Comparison of ENCODE assay signal across 8 cellular contexts in the genomic region with DNA sequence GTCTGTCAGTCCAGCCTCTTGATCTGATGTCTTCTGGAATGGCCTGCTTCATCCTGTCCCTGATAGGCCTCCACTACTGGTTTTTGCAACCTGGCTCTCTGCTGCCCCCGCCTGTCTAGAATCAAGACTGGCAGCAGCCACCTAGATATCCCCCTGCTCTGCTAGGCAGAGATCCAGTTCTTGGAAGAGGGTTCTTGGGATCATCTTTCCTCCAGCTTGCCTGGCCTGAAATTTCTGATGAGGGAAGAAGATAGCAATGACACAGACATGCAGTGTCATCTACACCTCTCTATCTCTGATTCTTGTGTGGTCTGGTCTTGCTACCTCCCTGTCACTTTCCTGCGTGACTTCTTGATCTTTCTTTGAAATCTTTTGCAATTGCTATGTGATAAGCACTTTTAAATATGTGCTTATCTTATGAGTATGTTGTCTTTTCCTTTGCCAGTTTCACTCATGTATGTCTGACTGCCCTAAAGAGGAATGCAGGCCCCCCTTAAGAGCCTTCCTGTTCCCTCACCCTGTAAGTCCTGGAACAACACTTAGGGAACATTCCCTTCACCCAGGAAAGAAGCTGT. TPM values are rescaled to one million over a fixed set of nuclear protein-coding genes. Genes with fewer than 3 reads are reported as not detected.
DNase-seq lines count a peak whose midpoint lies in the region; ATAC-seq and TF ChIP-seq lines count a peak whose summit lies in the region.

No MANE protein-coding gene starts in this region.

- peaks cover 10% of the 10 kb centered on the region for H3K36me3 Mint-ChIP-seq in Calu3 (ENCODE audit: insufficient read depth, unreplicated experiment)

- in situ Hi-C loops in transverse colon (cut with MboI; ENCODE audit: low pct_ligation_motif_present in 1 of 4, low pct_unique_long_range_greater_than_20kb in 1 of 4, low sequenced_read_pairs in 3 of 4), result no loop called here

- TF ChIP-seq POLR2A in transverse colon (IDR thresholded peaks at IDR 0.05), result no peak

- peak; percentile 70 for ATAC-seq in omental fat pad (ENCODE audit: low FRiP score)

- DNase-seq in Calu3, result peak; percentile 84
- DNase-seq in HL-60 (ENCODE audit: low read depth in 1 of 2, low spot score in 1 of 2), result peak in 1 of 2 experiments; percentile 86
- peak; percentile 74 for DNase-seq in RPMI8226
- peak; percentile 49 for DNase-seq in activated T-helper 9 cell treated with anti-CD3 and anti-CD28 coated beads, Interleukin-2, amount 50 U/mL, for 16 hours (ENCODE audit: low read depth)
- peak; percentile 64 to 85 for DNase-seq in foreskin fibroblast
- no peak for DNase-seq in omental fat pad (ENCODE audit: low spot score)
- peak; percentile 78 for DNase-seq in transverse colon
- no peak for DNase-seq in NCI-H187 treated with DMSO at 0.1 percent for 48 hours (lab: John Stamatoyannopoulos, UW)

- H3K27me3 Mint-ChIP-seq in Calu3 (ENCODE audit: unreplicated experiment), result no peaks in the 10 kb centered on the region

- intact Hi-C loops in Calu3 (cut with micrococcal nuclease; ENCODE audit: unreplicated experiment), result no loop called here
- intact Hi-C loops in transverse colon (cut with DNase I; ENCODE audit: low total_unique reads), result no loop called here

- H3K4me3 ChIP-seq in HL-60 (replicated peaks; ENCODE audit: insufficient read depth, low read length), result no peak overlapping the region
- H3K4me3 ChIP-seq in foreskin fibroblast (ENCODE audit: low read depth in 1 of 2, low read length in 2 of 2), result no peak overlapping the region
- no peak overlapping the region for H3K4me3 ChIP-seq in transverse colon

- H3K27ac Mint-ChIP-seq in Calu3 (ENCODE audit: unreplicated experiment), result no peak overlapping the region

- H3K27me3 ChIP-seq in HL-60 (ENCODE audit: insufficient read depth, poor library complexity, severe bottlenecking) (no peaks in the 10 kb centered on the region), transverse colon (no peaks in the 10 kb centered on the region)

- H3K9me3 ChIP-seq in transverse colon, result no peaks in the 10 kb centered on the region

- no peak overlapping the region for H3K4me3 Mint-ChIP-seq in Calu3 (ENCODE audit: low read depth, unreplicated experiment)

- BruUV-seq in Calu3 (replicated peaks; lab: Mats Ljungman, UMichigan), result no TSS peak

- peaks cover 0 to 4% (median 0%) of the 10 kb centered on the region in 4 donors for H3K36me3 ChIP-seq in transverse colon

- CTCF ChIA-PET in Calu3 (lab: Charles Lee), result interaction anchor here (0.7 kb wide), 3 partner anchors 9 to 432 kb away, joined by 4 to 5 read pairs (median 5); no protein-coding TSS in a partner anchor

- peaks cover 8 to 37% (median 16%) of the 10 kb centered on the region in 4 donors for H3K4me1 ChIP-seq in transverse colon

- 48 to 78% methylated on average over 1 to 2 of the region's 2 CpGs for WGBS in transverse colon (ENCODE audit: low coverage in 1 of 2), 2 donors

- peaks cover 9% of the 10 kb centered on the region for H3K4me1 Mint-ChIP-seq in Calu3 (ENCODE audit: low read depth, unreplicated experiment)

- TF ChIP-seq EP300 in transverse colon (IDR thresholded peaks at IDR 0.05; ENCODE audit: low read depth), result no peak

- peak overlapping the region; percentile 66 for H3K27ac ChIP-seq in HL-60 (replicated peaks)
- H3K27ac ChIP-seq in transverse colon, result peak overlapping the region in 3 of 4 donors; percentile 19 to 45 (median 28)

- H3K9me3 Mint-ChIP-seq in Calu3 (ENCODE audit: low read depth, unreplicated experiment), result no peaks in the 10 kb centered on the region

- TF ChIP-seq CTCF in Calu3 (IDR thresholded peaks at IDR 0.05; ENCODE audit: unreplicated experiment) (peak; percentile 73), HL-60 (IDR thresholded peaks at IDR 0.05; ENCODE audit: insufficient read depth, low read length) (peak; percentile 79), foreskin fibroblast (IDR thresholded peaks at IDR 0.05; ENCODE audit: low read depth, low read length) (peak; percentile 82), omental fat pad (IDR thresholded peaks at IDR 0.05) (peak in 1 of 3 donors; percentile 39), transverse colon (IDR thresholded peaks at IDR 0.05) (peak; percentile 72 to 78 (median 73))

RNA-seq across cellular contexts. Expression of gene NFATC3, which starts 20.3 kb away (rescaled TPM):
- total RNA-seq in Calu3 (2022), result 39.3 and 39.9 TPM in 2 replicates
- 10 to 100 TPM; 39.5 to 54.5 (median 45.6) TPM for total RNA-seq in omental fat pad
- total RNA-seq in transverse colon, result 100 to 1,000 TPM in 1 of 4 donors, 10 to 100 TPM in 3; 27.5 to 107 (median 41.6) TPM

RNA-seq across cellular contexts. Expression of gene DUS2, which starts 41.8 kb away (rescaled TPM):
- 31.7 and 33.5 TPM in 2 replicates for total RNA-seq in Calu3 (2022)
- total RNA-seq in omental fat pad, result 10 to 100 TPM in 2 of 4 donors, 1 to 10 TPM in 2; 6.7 to 17.9 (median 10.2) TPM
- 10 to 100 TPM in 3 of 4 donors, 1 to 10 TPM in 1; 9.2 to 13.1 (median 11.2) TPM for total RNA-seq in transverse colon

RNA-seq across cellular contexts. Expression of gene DDX28, which starts 41.8 kb away (rescaled TPM):
- 16.8 and 21.5 TPM in 2 replicates for total RNA-seq in Calu3 (2022)
- 10 to 100 TPM in 1 of 4 donors, 1 to 10 TPM in 3; 6.4 to 13.5 (median 6.8) TPM for total RNA-seq in omental fat pad
- 10 to 100 TPM in 1 of 4 donors, 1 to 10 TPM in 3; 4.8 to 13.1 (median 6.2) TPM for total RNA-seq in transverse colon

RNA-seq across cellular contexts. Expression of gene DPEP2NB, which starts 49.2 kb away (rescaled TPM):
- not detected in 2 replicates for total RNA-seq in Calu3 (2022)
- not detected for total RNA-seq in omental fat pad
- total RNA-seq in transverse colon, result not detected

Comparison
In these comparisons a context has a peak if more than half of its experiments do, and no peak if none do; other contexts are left out.
1. DNase-seq: peak in Calu3 (single experiment), RPMI8226 (single experiment), activated T-helper 9 cell treated with anti-CD3 and anti-CD28 coated beads, Interleukin-2, amount 50 U/mL, for 16 hours (single experiment), foreskin fibroblast (2 of 2) and transverse colon (single experiment); none in omental fat pad (single experiment) and NCI-H187 treated with DMSO at 0.1 percent for 48 hours (single experiment).